11 cellular contexts compared by ENCODE assay signal in the genomic region with DNA sequence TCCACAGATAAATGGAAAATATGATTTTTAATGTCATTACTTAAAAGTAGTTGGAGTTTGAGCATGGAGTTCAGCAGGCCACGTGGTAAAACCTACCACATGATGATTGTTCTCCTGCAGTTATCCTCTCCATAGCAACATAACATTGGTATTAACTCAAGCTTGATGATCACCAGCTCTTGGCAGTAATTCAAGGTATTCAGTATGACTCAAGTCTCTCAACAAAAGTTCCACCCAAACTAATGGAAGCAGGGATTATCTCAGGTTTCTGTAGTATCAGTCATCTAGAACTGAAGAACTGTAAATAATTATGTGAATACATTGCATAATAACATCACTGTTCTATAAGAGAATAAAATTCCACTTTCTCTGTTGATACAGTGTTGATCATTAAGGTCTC. TPM values are rescaled to one million over a fixed set of nuclear protein-coding genes. Genes with fewer than 3 reads are reported as not detected.
DNase-seq lines count a peak whose midpoint lies in the region; ATAC-seq and TF ChIP-seq lines count a peak whose summit lies in the region.
"Had no signal": no experiment of that assay in that cellular context is flagged by ENCODE, and none has a peak within 500 bp of the region (broad histone marks: within the 10 kb centered on the region; RNA-seq: fewer than 3 reads in every experiment).

No MANE protein-coding gene starts in this region.

- H3K27me3 ChIP-seq in BE2C (no peaks in the 10 kb centered on the region), uterus (no peaks in the 10 kb centered on the region)

- intact Hi-C loops in left colon (cut with DNase I, micrococcal nuclease) (no loop called here), uterus (cut with DNase I; ENCODE audit: low total_unique reads) (no loop called here)

- no peaks in the 10 kb centered on the region for H3K9me3 ChIP-seq in BE2C
- H3K9me3 ChIP-seq in uterus, result no peaks in the 10 kb centered on the region

- H3K4me3 ChIP-seq in BE2C (ENCODE audit: low read depth, low read length) (no peak overlapping the region), uterus (no peak overlapping the region)

- no peak for TF ChIP-seq POLR2A in uterus (IDR thresholded peaks at IDR 0.05)

- ATAC-seq in left colon (peak; percentile 34), HG03135 (IDR thresholded peaks at IDR 0.05; ENCODE audit: unreplicated experiment) (no peak)
- ATAC-seq in stimulated activated naive CD8-positive, alpha-beta T cell treated with anti-CD3 and anti-CD28 coated beads, Interleukin-15, Interleukin-2, amounts not matched to agents 100 U/mL and 50 U/mL, for 24 hours, result no peak

- TF ChIP-seq CTCF in BE2C (IDR thresholded peaks at IDR 0.05; ENCODE audit: low read depth, low read length) (no peak), uterus (IDR thresholded peaks at IDR 0.05) (no peak)

- in situ Hi-C loops in ACHN (cut with HindIII; ENCODE audit: low pct_ligation_motif_present, low pct_unique_long_range_greater_than_20kb, low sequenced_read_pairs), result no loop called here

- H3K27ac ChIP-seq in uterus, result no peak overlapping the region

- H3K36me3 ChIP-seq in BE2C (no peaks in the 10 kb centered on the region), uterus (no peaks in the 10 kb centered on the region)

- no peaks in the 10 kb centered on the region; the same call in 1 of the 2 replicates for H3K4me1 ChIP-seq in BE2C
- no peaks in the 10 kb centered on the region for H3K4me1 ChIP-seq in uterus

- DNase-seq in ACHN, result peak; percentile 97
- DNase-seq in HS-27A (ENCODE audit: low read depth), result peak; percentile 85
- DNase-seq in astrocyte of the hippocampus (ENCODE audit: low read depth, low spot score), result peak; percentile 96
- no peak for DNase-seq in left colon
- no peak for DNase-seq in BE2C
- no peak for DNase-seq in stimulated activated naive CD8-positive, alpha-beta T cell treated with anti-CD3 and anti-CD28 coated beads, Interleukin-15, Interleukin-2, amounts not matched to agents 100 U/mL and 50 U/mL, for 24 hours
- no peak for DNase-seq in uterus
- DNase-seq: anterior cingulate cortex, Kasumi-1, nephron progenitor cell had no signal

RNA-seq across cellular contexts. Expression of gene DAOA, which starts 22.9 kb away (rescaled TPM):
- total RNA-seq in left colon (not detected), uterus (not detected)
- not detected for polyA plus RNA-seq in BE2C (2012; ENCODE audit: insufficient read depth, insufficient read length, low read depth)

Comparison
In these comparisons a context has a peak if more than half of its experiments do, and no peak if none do; other contexts are left out.
1. DNase-seq: peak in ACHN (single experiment), HS-27A (single experiment) and astrocyte of the hippocampus (single experiment); none in left colon (0 of 2), BE2C (single experiment), stimulated activated naive CD8-positive, alpha-beta T cell treated with anti-CD3 and anti-CD28 coated beads, Interleukin-15, Interleukin-2, amounts not matched to agents 100 U/mL and 50 U/mL, for 24 hours (single experiment) and uterus (0 of 2).